ENCODE assay signal across 19 cellular contexts in the genomic region with DNA sequence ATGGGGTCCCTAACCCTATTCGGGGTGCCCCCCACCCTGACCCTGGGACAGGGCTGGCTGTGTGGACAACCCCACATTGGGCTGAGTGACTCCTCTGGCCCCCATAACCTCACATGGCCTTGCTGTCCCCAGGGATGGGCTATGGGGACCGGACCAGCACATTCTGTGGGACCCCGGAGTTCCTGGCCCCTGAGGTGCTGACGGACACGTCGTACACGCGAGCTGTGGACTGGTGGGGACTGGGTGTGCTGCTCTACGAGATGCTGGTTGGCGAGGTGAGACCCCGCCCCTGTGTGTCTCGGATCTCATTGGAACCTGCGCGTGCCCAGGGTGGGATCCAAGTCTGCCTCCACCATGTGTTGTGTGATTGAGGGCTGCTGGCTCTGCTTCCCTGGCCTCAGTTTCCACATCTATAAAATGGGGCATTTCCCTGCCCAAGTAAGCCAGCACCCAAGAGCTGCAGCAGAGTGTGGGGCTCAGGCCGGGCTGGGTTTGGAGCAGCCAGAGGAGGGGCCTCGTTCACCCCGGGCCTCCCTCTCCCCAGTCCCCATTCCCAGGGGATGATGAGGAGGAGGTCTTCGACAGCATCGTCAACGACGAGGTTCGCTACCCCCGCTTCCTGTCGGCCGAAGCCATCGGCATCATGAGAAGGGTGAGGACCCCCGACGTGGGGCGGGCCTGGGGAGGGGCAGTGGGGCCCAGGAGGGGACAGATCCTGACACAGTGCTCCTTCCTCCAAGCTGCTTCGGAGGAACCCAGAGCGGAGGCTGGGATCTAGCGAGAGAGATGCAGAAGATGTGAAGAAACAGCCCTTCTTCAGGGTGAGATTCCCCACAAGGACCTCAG. TPM values are rescaled to one million over a fixed set of nuclear protein-coding genes. Genes with fewer than 3 reads are reported as not detected.
"Had no signal": no experiment of that assay in that cellular context is flagged by ENCODE, and none has a peak within 500 bp of the region (broad histone marks: within the 10 kb centered on the region; RNA-seq: fewer than 3 reads in every experiment).

No MANE protein-coding gene starts in this region.

- H3K4me3 ChIP-seq: body of pancreas, colonic mucosa, esophagus muscularis mucosa, mucosa of descending colon, tibial artery had no signal

- H3K27ac ChIP-seq: body of pancreas, colonic mucosa, esophagus muscularis mucosa, neutrophil, tibial artery had no signal

- H3K36me3 ChIP-seq: colonic mucosa had no signal

- H3K9me3 ChIP-seq: body of pancreas, colonic mucosa, esophagus muscularis mucosa, mucosa of descending colon, neutrophil, tibial artery had no signal

- DNase-seq: activated CD4-positive, alpha-beta T cell treated with anti-CD3 and anti-CD28 coated beads, Interleukin-2, amount 50 U/mL, for 1 hour; activated CD8-positive, alpha-beta memory T cell treated with anti-CD3 and anti-CD28 coated beads for 24 hours; activated gamma-delta T cell treated with Interleukin-2 at 50 U/mL for 16 hours; amygdala; body of pancreas; colonic mucosa; mucosa of descending colon; naive thymus-derived CD4-positive, alpha-beta T cell; retina; stimulated activated naive CD4-positive, alpha-beta T cell; T-helper 9 cell; tibial artery had no signal

- FAIRE-seq: endometrium, keratinocyte, urothelium cell line had no signal

- ATAC-seq: activated CD4-positive, CD25-positive, alpha-beta regulatory T cell treated with anti-CD3 and anti-CD28 coated beads, Interleukin-2, amount 50 U/mL, for 24 hours; body of pancreas; left lobe of liver; mucosa of descending colon; naive thymus-derived CD4-positive, alpha-beta T cell had no signal

RNA-seq across cellular contexts. Expression of a gene that starts 4.9 kb away (rescaled TPM):
- polyA plus RNA-seq: keratinocyte; naive thymus-derived CD4-positive, alpha-beta T cell had no signal
